Comparison of ENCODE assay signal across 12 cellular contexts in genomic region chr7:136030867-136031318, GRCh38.
DNase-seq lines count a peak whose midpoint lies in the region; ATAC-seq lines count a peak whose summit lies in the region.
"Had no signal": no experiment of that assay in that cellular context is flagged by ENCODE, and none has a peak within 500 bp of the region (broad histone marks: within the 10 kb centered on the region; RNA-seq: fewer than 3 reads in every experiment).

No MANE protein-coding gene starts in this region.

- H3K27me3 Mint-ChIP-seq in T-helper 2 cell treated with Interferon-gamma antibody and Interleukin-4, amounts not matched to agents 5 μg/mL and 100 μg/mL, for 36 hours (ENCODE audit: low read depth): peaks cover 8% of the 10 kb centered on the region

- peak; percentile 10 for DNase-seq in T-helper 2 cell treated with Interferon-gamma antibody and Interleukin-4, amounts not matched to agents 5 μg/mL and 100 μg/mL, for 36 hours (ENCODE audit: low spot score)
- no peak for DNase-seq in globus pallidus (ENCODE audit: low spot score)
- DNase-seq in 8988T: no peak
- no peak for DNase-seq in cerebellar cortex (ENCODE audit: low spot score)
- DNase-seq in DMS 273 (lab: John Stamatoyannopoulos, UW; ENCODE audit: unreplicated experiment): no peak
- DNase-seq: left cardiac atrium, NCI-H2029 treated with DMSO at 0.1 percent for 48 hours, SK-N-SH had no signal

- ATAC-seq in GM18498 (IDR thresholded peaks at IDR 0.05; ENCODE audit: unreplicated experiment): peak; percentile 84
- peak; percentile 86 for ATAC-seq in GM19395 (IDR thresholded peaks at IDR 0.05; ENCODE audit: unreplicated experiment)
- ATAC-seq in HG02970 (IDR thresholded peaks at IDR 0.05; ENCODE audit: low FRiP score, unreplicated experiment): peak; percentile 84
- ATAC-seq: HCT116, left cardiac atrium had no signal

- no peak overlapping the region for H3K27ac Mint-ChIP-seq in T-helper 2 cell treated with Interferon-gamma antibody and Interleukin-4, amounts not matched to agents 5 μg/mL and 100 μg/mL, for 36 hours

- peaks cover 8% of the 10 kb centered on the region for H3K4me1 Mint-ChIP-seq in T-helper 2 cell treated with Interferon-gamma antibody and Interleukin-4, amounts not matched to agents 5 μg/mL and 100 μg/mL, for 36 hours (ENCODE audit: low read depth)

- H3K36me3 Mint-ChIP-seq in T-helper 2 cell treated with Interferon-gamma antibody and Interleukin-4, amounts not matched to agents 5 μg/mL and 100 μg/mL, for 36 hours (ENCODE audit: low read depth): peaks cover 4% of the 10 kb centered on the region

- H3K4me3 Mint-ChIP-seq in T-helper 2 cell treated with Interferon-gamma antibody and Interleukin-4, amounts not matched to agents 5 μg/mL and 100 μg/mL, for 36 hours: no peak overlapping the region

- H3K9me3 Mint-ChIP-seq in T-helper 2 cell treated with Interferon-gamma antibody and Interleukin-4, amounts not matched to agents 5 μg/mL and 100 μg/mL, for 36 hours: no peaks in the 10 kb centered on the region
